ENCODE assay signal across 8 cellular contexts in genomic region chr3:127671523-127672428, GRCh38. TPM values are rescaled to one million over a fixed set of nuclear protein-coding genes. Genes with fewer than 3 reads are reported as not detected.
DNase-seq lines count a peak whose midpoint lies in the region; ATAC-seq and TF ChIP-seq lines count a peak whose summit lies in the region.

No MANE protein-coding gene starts in this region.

- peak; percentile 14 for ATAC-seq in GM21825 (IDR thresholded peaks at IDR 0.05; ENCODE audit: unreplicated experiment)
- peak; percentile 35 for ATAC-seq in left ventricle myocardium superior
- peak; percentile 7 for ATAC-seq in sciatic nerve

- H3K4me1 Mint-ChIP-seq in activated naive CD4-positive, alpha-beta T cell treated with anti-CD3 and anti-CD28 coated beads, Interleukin-2, amount 50 U/mL, for 24 hours = peaks cover 34% of the 10 kb centered on the region

- no peaks in the 10 kb centered on the region for H3K9me3 Mint-ChIP-seq in activated naive CD4-positive, alpha-beta T cell treated with anti-CD3 and anti-CD28 coated beads, Interleukin-2, amount 50 U/mL, for 24 hours

- no peaks in the 10 kb centered on the region for H3K27me3 ChIP-seq in GM06990 (replicated peaks; ENCODE audit: control insufficient read depth, insufficient read depth, low read length)

- peak overlapping the region; percentile 81 for H3K4me3 ChIP-seq in GM06990 (replicated peaks; ENCODE audit: low read depth, low read length)
- peak overlapping the region; percentile 43 for H3K4me3 ChIP-seq in NB4 (ENCODE audit: low read depth, low read length)

- peak overlapping the region; percentile 93 for H3K4me3 Mint-ChIP-seq in activated naive CD4-positive, alpha-beta T cell treated with anti-CD3 and anti-CD28 coated beads, Interleukin-2, amount 50 U/mL, for 24 hours

- H3K36me3 Mint-ChIP-seq in activated naive CD4-positive, alpha-beta T cell treated with anti-CD3 and anti-CD28 coated beads, Interleukin-2, amount 50 U/mL, for 24 hours = no peaks in the 10 kb centered on the region

- intact Hi-C loops in left ventricle myocardium superior (cut with micrococcal nuclease) (no loop called here), sciatic nerve (cut with DNase I) (no loop called here)

- TF ChIP-seq POLR2A in NB4 (IDR thresholded peaks at IDR 0.05; ENCODE audit: extremely low read depth, insufficient read length) = no peak

- no peak for DNase-seq in GM06990 (ENCODE audit: extremely low read depth, insufficient read length)
- DNase-seq in NB4 (ENCODE audit: low read depth) = peak; percentile 33
- DNase-seq in left ventricle myocardium superior = peak; percentile 51
- DNase-seq in sciatic nerve (ENCODE audit: low spot score) = peak; percentile 67
- DNase-seq in COR-L47 (lab: John Stamatoyannopoulos, UW) = no peak
- DNase-seq in NCI-H510A treated with DMSO at 0.1 percent for 48 hours (lab: John Stamatoyannopoulos, UW) = no peak

- no peaks in the 10 kb centered on the region for H3K27me3 Mint-ChIP-seq in activated naive CD4-positive, alpha-beta T cell treated with anti-CD3 and anti-CD28 coated beads, Interleukin-2, amount 50 U/mL, for 24 hours

- TF ChIP-seq CTCF in GM06990 (IDR thresholded peaks at IDR 0.05; ENCODE audit: insufficient read depth, low read length, poor library complexity, severe bottlenecking) = no peak
- TF ChIP-seq CTCF in NB4 (IDR thresholded peaks at IDR 0.05; ENCODE audit: low read depth, low read length) = no peak

- peak overlapping the region; percentile 98 for H3K27ac Mint-ChIP-seq in activated naive CD4-positive, alpha-beta T cell treated with anti-CD3 and anti-CD28 coated beads, Interleukin-2, amount 50 U/mL, for 24 hours

- H3K36me3 ChIP-seq in GM06990 (ENCODE audit: control insufficient read depth, insufficient read depth, low read length) = no peaks in the 10 kb centered on the region

RNA-seq across cellular contexts. Expression of gene ABTB1, which starts 1.0 kb away (rescaled TPM):
- total RNA-seq in left ventricle myocardium superior = 34.2 TPM
- 98.8 TPM for total RNA-seq in sciatic nerve

RNA-seq across cellular contexts. Expression of gene PODXL2, which starts 42.8 kb away (rescaled TPM):
- total RNA-seq in left ventricle myocardium superior (1.5 TPM), sciatic nerve (12.1 TPM)

Comparison
In these comparisons a context has a peak if more than half of its experiments do, and no peak if none do; other contexts are left out.
1. DNase-seq: peak in NB4 (single experiment), left ventricle myocardium superior (single experiment) and sciatic nerve (single experiment); none in GM06990 (single experiment), COR-L47 (single experiment) and NCI-H510A treated with DMSO at 0.1 percent for 48 hours (single experiment).
2. Peak in every context shown above with its lines, with median percentiles within 50 percentile points of each other: ATAC-seq.